In the genomic region with DNA sequence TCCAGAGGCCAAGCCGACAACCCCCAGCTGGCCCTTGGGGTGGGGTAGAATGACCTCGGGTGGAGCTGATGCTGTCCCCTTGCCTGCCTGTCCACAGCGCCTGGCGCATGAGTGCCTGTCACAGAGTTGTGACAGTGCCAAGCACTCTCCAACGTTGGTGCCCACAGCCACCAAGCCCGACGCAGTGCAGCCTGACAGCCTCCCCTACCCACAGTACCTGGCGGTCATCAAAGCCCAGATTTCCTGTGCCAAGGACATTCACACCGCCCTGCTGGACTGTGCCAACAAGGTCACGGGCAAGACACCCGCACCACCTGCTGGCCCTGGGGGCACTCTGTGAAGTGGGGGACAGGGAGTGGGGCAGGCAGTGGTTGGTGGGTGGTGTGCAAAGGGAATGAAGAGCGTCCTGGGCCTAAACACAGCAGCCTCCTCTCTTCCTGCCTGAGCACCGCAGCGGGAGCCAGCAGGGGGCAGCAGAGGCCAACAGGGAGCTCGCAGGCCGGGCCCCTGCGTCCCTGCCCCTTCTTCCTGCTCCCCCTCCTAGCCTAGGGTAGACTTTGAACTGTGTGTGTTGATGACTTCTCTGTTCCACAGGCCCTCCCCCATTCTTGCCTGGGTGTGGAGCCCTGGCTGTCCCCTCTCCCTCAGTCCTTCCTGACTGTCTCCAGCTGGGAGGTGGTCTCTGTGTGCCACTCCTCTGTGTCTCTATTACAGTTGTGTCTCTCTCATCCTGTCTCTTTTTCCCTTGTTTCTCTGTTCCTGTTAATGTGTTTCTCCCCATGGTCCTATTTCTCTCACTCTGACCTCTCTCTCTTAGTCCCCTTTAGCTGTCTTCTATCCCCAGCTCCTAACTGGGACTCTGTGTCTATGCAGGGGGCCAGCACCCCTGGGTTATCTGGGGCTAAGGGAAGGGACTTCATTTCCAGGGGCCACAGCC, we compare ENCODE assay signal across 1 cellular context.
TF ChIP-seq lines count a peak whose summit lies in the region.

No MANE protein-coding gene starts in this region.

TF ChIP-seq in HepG2, 621 proteins besides CTCF, POLR2A, EP300 and RAD21 (continued from another document and continues in another):
- TF ChIP-seq, protein P1, sequence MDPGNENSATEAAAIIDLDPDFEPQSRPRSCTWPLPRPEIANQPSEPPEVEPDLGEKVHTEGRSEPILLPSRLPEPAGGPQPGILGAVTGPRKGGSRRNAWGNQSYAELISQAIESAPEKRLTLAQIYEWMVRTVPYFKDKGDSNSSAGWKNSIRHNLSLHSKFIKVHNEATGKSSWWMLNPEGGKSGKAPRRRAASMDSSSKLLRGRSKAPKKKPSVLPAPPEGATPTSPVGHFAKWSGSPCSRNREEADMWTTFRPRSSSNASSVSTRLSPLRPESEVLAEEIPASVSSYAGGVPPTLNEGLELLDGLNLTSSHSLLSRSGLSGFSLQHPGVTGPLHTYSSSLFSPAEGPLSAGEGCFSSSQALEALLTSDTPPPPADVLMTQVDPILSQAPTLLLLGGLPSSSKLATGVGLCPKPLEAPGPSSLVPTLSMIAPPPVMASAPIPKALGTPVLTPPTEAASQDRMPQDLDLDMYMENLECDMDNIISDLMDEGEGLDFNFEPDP (CRISPR knock-in tag; conservative IDR thresholded peaks at IDR 0.05) = no peak
- no peak for TF ChIP-seq ZNF841 (CRISPR knock-in tag; IDR thresholded peaks at IDR 0.05; ENCODE audit: borderline replicate concordance)
- TF ChIP-seq, protein P2, sequence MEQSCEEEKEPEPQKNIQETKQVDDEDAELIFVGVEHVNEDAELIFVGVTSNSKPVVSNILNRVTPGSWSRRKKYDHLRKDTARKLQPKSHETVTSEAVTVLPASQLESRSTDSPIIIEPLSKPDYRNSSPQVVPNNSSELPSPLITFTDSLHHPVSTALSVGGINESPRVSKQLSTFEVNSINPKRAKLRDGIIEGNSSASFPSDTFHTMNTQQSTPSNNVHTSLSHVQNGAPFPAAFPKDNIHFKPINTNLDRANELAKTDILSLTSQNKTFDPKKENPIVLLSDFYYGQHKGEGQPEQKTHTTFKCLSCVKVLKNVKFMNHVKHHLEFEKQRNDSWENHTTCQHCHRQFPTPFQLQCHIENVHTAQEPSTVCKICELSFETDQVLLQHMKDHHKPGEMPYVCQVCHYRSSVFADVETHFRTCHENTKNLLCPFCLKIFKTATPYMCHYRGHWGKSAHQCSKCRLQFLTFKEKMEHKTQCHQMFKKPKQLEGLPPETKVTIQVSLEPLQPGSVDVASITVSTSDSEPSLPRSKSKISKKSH (CRISPR knock-in tag; IDR thresholded peaks at IDR 0.05; ENCODE audit: borderline replicate concordance) = peak; percentile 73; the same call in 1 of the 2 replicates
- TF ChIP-seq ZFP36L1 (CRISPR knock-in tag; IDR thresholded peaks at IDR 0.05) = peak; percentile 82; the same call in 1 of the 2 replicates
- no peak for TF ChIP-seq KLF15 (CRISPR knock-in tag; IDR thresholded peaks at IDR 0.05; ENCODE audit: borderline replicate concordance)
- TF ChIP-seq TBX2 (CRISPR knock-in tag; IDR thresholded peaks at IDR 0.05; ENCODE audit: borderline replicate concordance) = peak; percentile 83
- no peak for TF ChIP-seq MYNN (CRISPR knock-in tag; IDR thresholded peaks at IDR 0.05; ENCODE audit: low read depth)
- TF ChIP-seq ZNF709 (CRISPR knock-in tag; IDR thresholded peaks at IDR 0.05) = peak; percentile 42; the same call in 1 of the 2 replicates
- peak; percentile 59; the same call in 1 of the 2 replicates for TF ChIP-seq NR2F6 (IDR thresholded peaks at IDR 0.05)
- peak; percentile 86 for TF ChIP-seq NR2F6 (CRISPR knock-in tag; IDR thresholded peaks at IDR 0.05)
- TF ChIP-seq FOXM1 (CRISPR knock-in tag; IDR thresholded peaks at IDR 0.05) = no peak
- TF ChIP-seq ZFP36L2 (CRISPR knock-in tag; IDR thresholded peaks at IDR 0.05) = no peak
- TF ChIP-seq HES4 (CRISPR knock-in tag; IDR thresholded peaks at IDR 0.05; ENCODE audit: borderline replicate concordance) = no peak
- TF ChIP-seq ZNF780A (CRISPR knock-in tag; IDR thresholded peaks at IDR 0.05) = 0 out of 2 replicates have a peak, but pooled peaks have one; percentile 54
- peak; percentile 71; the same call in 1 of the 2 replicates for TF ChIP-seq ZFX (CRISPR knock-in tag; IDR thresholded peaks at IDR 0.05; ENCODE audit: low read depth)
- no peak for TF ChIP-seq SP1 (IDR thresholded peaks at IDR 0.05)
- peak; percentile 53; the same call in 1 of the 2 replicates for TF ChIP-seq SP1 (CRISPR knock-in tag; IDR thresholded peaks at IDR 0.05)
- no peak for TF ChIP-seq GTF3A (CRISPR knock-in tag; conservative IDR thresholded peaks at IDR 0.05)
- no peak for TF ChIP-seq PAWR (CRISPR knock-in tag; IDR thresholded peaks at IDR 0.05; ENCODE audit: borderline replicate concordance)
- TF ChIP-seq ELF1 (CRISPR knock-in tag; IDR thresholded peaks at IDR 0.05) = peak; percentile 86
- no peak for TF ChIP-seq REL (CRISPR knock-in tag; conservative IDR thresholded peaks at IDR 0.05)
- no peak; the same call in 1 of the 2 replicates for TF ChIP-seq TSC22D2 (CRISPR knock-in tag; IDR thresholded peaks at IDR 0.05; ENCODE audit: borderline replicate concordance)
- peak; percentile 73 for TF ChIP-seq IKZF4 (CRISPR knock-in tag; IDR thresholded peaks at IDR 0.05; ENCODE audit: borderline replicate concordance, low read depth, not compliant biosample characterization)
- no peak for TF ChIP-seq NFATC3 (CRISPR knock-in tag; IDR thresholded peaks at IDR 0.05)
- TF ChIP-seq ZBTB33 (CRISPR knock-in tag; IDR thresholded peaks at IDR 0.05) = peak; percentile 76
- TF ChIP-seq MBNL3 (CRISPR knock-in tag; conservative IDR thresholded peaks at IDR 0.05) = no peak
- no peak; the same call in 1 of the 2 replicates for TF ChIP-seq SAFB2 (CRISPR knock-in tag; IDR thresholded peaks at IDR 0.05; ENCODE audit: borderline replicate concordance, low read depth)
- TF ChIP-seq ATM (IDR thresholded peaks at IDR 0.05; ENCODE audit: borderline replicate concordance) = no peak
- 0 out of 2 replicates have a peak, but pooled peaks have one; percentile 46 for TF ChIP-seq ZNF431 (CRISPR knock-in tag; IDR thresholded peaks at IDR 0.05; ENCODE audit: borderline replicate concordance, low read depth)
- no peak for TF ChIP-seq TRIM24 (CRISPR knock-in tag; IDR thresholded peaks at IDR 0.05)
- TF ChIP-seq PRPF4 (IDR thresholded peaks at IDR 0.05; ENCODE audit: low read depth, low read length, poor library complexity, severe bottlenecking) = peak; percentile 40
- TF ChIP-seq, protein P3, sequence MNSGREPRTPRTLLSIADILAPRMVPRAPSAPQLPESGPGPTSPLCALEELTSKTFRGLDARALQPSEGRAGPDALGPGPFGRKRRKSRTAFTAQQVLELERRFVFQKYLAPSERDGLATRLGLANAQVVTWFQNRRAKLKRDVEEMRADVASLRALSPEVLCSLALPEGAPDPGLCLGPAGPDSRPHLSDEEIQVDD (CRISPR knock-in tag; IDR thresholded peaks at IDR 0.05; ENCODE audit: borderline replicate concordance) = no peak
- TF ChIP-seq ZNF75D (CRISPR knock-in tag; IDR thresholded peaks at IDR 0.05; ENCODE audit: borderline replicate concordance) = no peak
- peak; percentile 68; the same call in 1 of the 2 replicates for TF ChIP-seq WIZ (CRISPR knock-in tag; IDR thresholded peaks at IDR 0.05)
- TF ChIP-seq FOXA1 (IDR thresholded peaks at IDR 0.05) = no peak
- TF ChIP-seq FOXA1 (CRISPR knock-in tag; IDR thresholded peaks at IDR 0.05) = peak; percentile 52; the same call in 1 of the 2 replicates
- no peak for TF ChIP-seq TCF7L2 (IDR thresholded peaks at IDR 0.05; ENCODE audit: low read depth, low read length)
- TF ChIP-seq ZNF17 (CRISPR knock-in tag; IDR thresholded peaks at IDR 0.05) = no peak
- TF ChIP-seq ZNF720 (CRISPR knock-in tag; IDR thresholded peaks at IDR 0.05) = no peak
- 0 out of 2 replicates have a peak, but pooled peaks have one; percentile 32 for TF ChIP-seq ZNF264 (CRISPR knock-in tag; IDR thresholded peaks at IDR 0.05)
- peak; percentile 85 for TF ChIP-seq ARNTL (CRISPR knock-in tag; IDR thresholded peaks at IDR 0.05)
- no peak for TF ChIP-seq SUZ12 (IDR thresholded peaks at IDR 0.05; ENCODE audit: low read depth, low read length)
- TF ChIP-seq ZNF33B (CRISPR knock-in tag; IDR thresholded peaks at IDR 0.05) = peak; percentile 26; the same call in 1 of the 2 replicates
- TF ChIP-seq BRCA1 (CRISPR knock-in tag; IDR thresholded peaks at IDR 0.05) = no peak
- TF ChIP-seq ZNF788 (CRISPR knock-in tag; IDR thresholded peaks at IDR 0.05; ENCODE audit: borderline replicate concordance) = peak; percentile 97; the same call in 1 of the 2 replicates
- TF ChIP-seq ZNF777 (CRISPR knock-in tag; IDR thresholded peaks at IDR 0.05) = no peak
- TF ChIP-seq CEBPG (CRISPR knock-in tag; IDR thresholded peaks at IDR 0.05) = peak; percentile 54
- peak; percentile 35 for TF ChIP-seq RBM22 (optimal IDR thresholded peaks at IDR 0.05; ENCODE audit: low read length)
- TF ChIP-seq ZNF251 (CRISPR knock-in tag; IDR thresholded peaks at IDR 0.05) = no peak
- no peak for TF ChIP-seq ZBTB39 (CRISPR knock-in tag; IDR thresholded peaks at IDR 0.05)
- TF ChIP-seq TEAD2 (CRISPR knock-in tag; IDR thresholded peaks at IDR 0.05) = no peak
- TF ChIP-seq ZNF550 (CRISPR knock-in tag; IDR thresholded peaks at IDR 0.05; ENCODE audit: borderline replicate concordance) = no peak
- no peak for TF ChIP-seq ZC3H4 (CRISPR knock-in tag; IDR thresholded peaks at IDR 0.05; ENCODE audit: borderline replicate concordance)
- TF ChIP-seq JUND (CRISPR knock-in tag; IDR thresholded peaks at IDR 0.05) = no peak
- TF ChIP-seq GLI4 (CRISPR knock-in tag; IDR thresholded peaks at IDR 0.05; ENCODE audit: borderline replicate concordance) = no peak
- no peak for TF ChIP-seq MNT (IDR thresholded peaks at IDR 0.05)
- TF ChIP-seq HNF1A (IDR thresholded peaks at IDR 0.05; ENCODE audit: low read depth) = peak; percentile 43
- peak; percentile 57; the same call in 1 of the 2 replicates for TF ChIP-seq HNF1A (CRISPR knock-in tag; IDR thresholded peaks at IDR 0.05; ENCODE audit: borderline replicate concordance)
- TF ChIP-seq ZNF263 (CRISPR knock-in tag; IDR thresholded peaks at IDR 0.05) = no peak
